ENCODE assay signal across 15 cellular contexts in the genomic region with DNA sequence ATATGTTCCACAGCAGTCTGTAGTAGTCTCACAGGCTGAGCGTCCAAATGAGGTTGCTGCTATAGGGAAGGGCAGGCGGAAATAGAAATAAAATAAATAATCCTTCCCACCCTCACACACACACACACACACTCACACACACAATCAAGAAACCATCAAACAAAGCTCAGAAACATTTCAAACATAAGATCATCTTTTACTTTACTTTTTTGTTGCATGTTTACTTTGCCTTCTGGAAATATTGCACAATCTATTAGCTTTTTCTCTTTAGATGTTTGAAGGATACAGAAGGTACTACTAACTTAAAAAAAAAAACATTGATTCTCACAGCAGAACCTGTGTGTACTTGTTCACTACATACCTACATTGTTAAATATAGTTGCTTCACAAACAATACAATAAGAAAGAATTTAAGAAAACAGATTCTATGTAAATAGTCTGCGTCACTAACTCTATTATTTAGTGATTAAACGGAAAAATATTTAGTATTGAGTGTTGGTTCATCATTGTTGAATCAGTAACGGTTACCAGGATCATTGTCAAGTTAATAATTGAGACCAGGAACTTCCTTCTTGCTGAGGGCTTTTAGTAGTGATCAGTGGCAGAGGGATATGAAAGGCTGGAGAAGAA. TPM values are rescaled to one million over a fixed set of nuclear protein-coding genes. Genes with fewer than 3 reads are reported as not detected.
DNase-seq lines count a peak whose midpoint lies in the region; ATAC-seq and TF ChIP-seq lines count a peak whose summit lies in the region.
"Had no signal": no experiment of that assay in that cellular context is flagged by ENCODE, and none has a peak within 500 bp of the region (broad histone marks: within the 10 kb centered on the region; RNA-seq: fewer than 3 reads in every experiment).

No MANE protein-coding gene starts in this region.

- intact Hi-C loops in vagina (cut with DNase I) = no loop called here

- H3K4me1 ChIP-seq in lung (ENCODE audit: control insufficient read depth in 2 of 2, insufficient read depth in 2 of 2, low read length in 2 of 2) = no peaks in the 10 kb centered on the region
- H3K4me1 ChIP-seq in vagina = no peaks in the 10 kb centered on the region

- H3K27ac ChIP-seq in epithelial cell of prostate (peak overlapping the region; percentile 91), lung (ENCODE audit: low read depth in 1 of 2, low read length in 1 of 2) (no peak overlapping the region), vagina (no peak overlapping the region)
- H3K27ac ChIP-seq: C4-2B had no signal

- TF ChIP-seq CTCF in lung (IDR thresholded peaks at IDR 0.05; ENCODE audit: control extremely low read depth, extremely low read depth) (no peak), vagina (IDR thresholded peaks at IDR 0.05) (no peak)

- peak; percentile 81 for DNase-seq in DMS153 treated with DMSO at 0.1 percent for 48 hours (lab: John Stamatoyannopoulos, UW; ENCODE audit: unreplicated experiment)
- DNase-seq in NCI-H748 treated with DMSO at 0.1 percent for 48 hours (lab: John Stamatoyannopoulos, UW) = peak; percentile 43
- DNase-seq in epithelial cell of prostate (ENCODE audit: low read depth, low spot score) = peak; percentile 80
- DNase-seq in lung (ENCODE audit: low spot score) = no peak
- DNase-seq in vagina (ENCODE audit: extremely low spot score in 2 of 2) = no peak
- no peak for DNase-seq in OCI-M2 (lab: John Stamatoyannopoulos, UW; ENCODE audit: unreplicated experiment)
- no peak for DNase-seq in NCI-H1048 (lab: John Stamatoyannopoulos, UW)
- DNase-seq: activated CD4-positive, alpha-beta T cell treated with anti-CD3 and anti-CD28 coated beads for 48 hours; GOT3; islet precursor cell; naive thymus-derived CD8-positive, alpha-beta T cell; NCI-H2171 had no signal

- H3K9me3 ChIP-seq in lung (ENCODE audit: control insufficient read depth in 2 of 2, insufficient read depth in 1 of 2, low read length in 1 of 2) (no peaks in the 10 kb centered on the region), vagina (peaks cover 3% of the 10 kb centered on the region)

- H3K36me3 ChIP-seq in lung (ENCODE audit: control insufficient read depth in 2 of 2, insufficient read depth in 2 of 2, low read length in 2 of 2) (no peaks in the 10 kb centered on the region), vagina (no peaks in the 10 kb centered on the region)

- no peak overlapping the region for H3K4me3 ChIP-seq in lung
- H3K4me3 ChIP-seq in vagina = no peak overlapping the region

- ATAC-seq in lung (ENCODE audit: insufficient read depth, low FRiP score) = peak; percentile 53
- no peak for ATAC-seq in HG02970 (IDR thresholded peaks at IDR 0.05; ENCODE audit: low FRiP score, unreplicated experiment)
- ATAC-seq: activated T-helper 17 cell treated with anti-CD3 and anti-CD28 coated beads, Interleukin-2, amount 50 U/mL, for 72 hours; naive thymus-derived CD8-positive, alpha-beta T cell had no signal

- TF ChIP-seq POLR2A in vagina (IDR thresholded peaks at IDR 0.05) = no peak

- H3K27me3 ChIP-seq in lung (ENCODE audit: control insufficient read depth, insufficient read depth) (no peaks in the 10 kb centered on the region), vagina (no peaks in the 10 kb centered on the region)

- 64 to 77% methylated on average over 5 of the region's 5 CpGs for WGBS in lung, 2 donors

RNA-seq across cellular contexts. Expression of gene ALCAM, which starts 20.5 kb away (rescaled TPM):
- total RNA-seq in lung (100 to 1,000 TPM; 147 to 252 TPM), vagina (15.2 TPM)
- polyA plus RNA-seq in lung = 10 to 100 TPM; 55.9 to 72.1 TPM

Comparison
In these comparisons a context has a peak if more than half of its experiments do, and no peak if none do; other contexts are left out.
1. DNase-seq: peak in DMS153 treated with DMSO at 0.1 percent for 48 hours (single experiment), NCI-H748 treated with DMSO at 0.1 percent for 48 hours (single experiment) and epithelial cell of prostate (single experiment); none in lung (single experiment), vagina (0 of 2), OCI-M2 (single experiment) and NCI-H1048 (single experiment).